Comparison of ENCODE assay signal across 8 cellular contexts in the genomic region with DNA sequence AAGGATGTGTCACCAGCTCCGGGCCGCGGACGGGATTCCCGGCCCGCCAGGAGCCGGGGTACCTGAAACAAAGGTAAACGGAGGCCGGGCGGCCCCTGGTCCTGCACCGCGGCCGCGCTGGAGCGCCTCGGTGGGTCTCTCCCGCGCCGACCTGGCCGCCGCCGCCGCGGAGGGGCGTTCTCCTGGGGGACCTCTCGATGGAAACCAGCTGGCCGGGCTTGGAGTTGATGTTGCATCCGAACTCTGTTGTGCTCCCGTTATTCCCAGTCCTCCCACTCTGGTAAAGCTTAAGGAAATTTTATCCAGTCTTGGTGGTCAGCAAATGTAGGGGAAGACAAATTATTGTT. TPM values are rescaled to one million over a fixed set of nuclear protein-coding genes. Genes with fewer than 3 reads are reported as not detected.
DNase-seq lines count a peak whose midpoint lies in the region; ATAC-seq and TF ChIP-seq lines count a peak whose summit lies in the region.

No MANE protein-coding gene starts in this region.

- DNase-seq in AG09309 (ENCODE audit: low read depth): no peak
- no peak for DNase-seq in Peyer's patch
- no peak for DNase-seq in epithelial cell of prostate (ENCODE audit: low read depth, low spot score)
- no peak for DNase-seq in natural killer cell treated with Interleukin-12 subunit alpha and Interleukin-12 subunit beta and Interleukin-15 and Interleukin-18, amount 100 ng/mL, for 72 hours (ENCODE audit: low spot score)
- no peak for DNase-seq in RPMI8226

- ATAC-seq in GM21367 (IDR thresholded peaks at IDR 0.05; ENCODE audit: unreplicated experiment) (peak; percentile 9), HG03095 (IDR thresholded peaks at IDR 0.05; ENCODE audit: unreplicated experiment) (no peak), GM18505 (IDR thresholded peaks at IDR 0.05; ENCODE audit: unreplicated experiment) (no peak)
- ATAC-seq in natural killer cell treated with Interleukin-12 subunit alpha and Interleukin-12 subunit beta and Interleukin-15 and Interleukin-18, amount 100 ng/mL, for 72 hours: no peak

- H3K9me3 ChIP-seq in Peyer's patch: no peaks in the 10 kb centered on the region

- no peak overlapping the region for H3K27ac Mint-ChIP-seq in natural killer cell treated with Interleukin-12 subunit alpha and Interleukin-12 subunit beta and Interleukin-15 and Interleukin-18, amount 100 ng/mL, for 72 hours

- no peaks in the 10 kb centered on the region for H3K36me3 ChIP-seq in Peyer's patch

- H3K4me1 ChIP-seq in Peyer's patch: peaks cover 0 to 22% (median 4%) of the 10 kb centered on the region in 4 donors

- no peak for TF ChIP-seq POLR2A in Peyer's patch (IDR thresholded peaks at IDR 0.05)
- TF ChIP-seq POLR2A in GM18505 (IDR thresholded peaks at IDR 0.05; ENCODE audit: borderline replicate concordance, extremely low read depth, insufficient read depth, insufficient read length): no peak

- H3K4me1 Mint-ChIP-seq in natural killer cell treated with Interleukin-12 subunit alpha and Interleukin-12 subunit beta and Interleukin-15 and Interleukin-18, amount 100 ng/mL, for 72 hours (ENCODE audit: low read depth in 2 of 2): peaks cover 7 to 12% of the 10 kb centered on the region in 2 donors

- H3K4me3 Mint-ChIP-seq in natural killer cell treated with Interleukin-12 subunit alpha and Interleukin-12 subunit beta and Interleukin-15 and Interleukin-18, amount 100 ng/mL, for 72 hours: peak overlapping the region; percentile 80

- H3K36me3 Mint-ChIP-seq in natural killer cell treated with Interleukin-12 subunit alpha and Interleukin-12 subunit beta and Interleukin-15 and Interleukin-18, amount 100 ng/mL, for 72 hours: no peaks in the 10 kb centered on the region

- TF ChIP-seq CTCF in AG09309 (IDR thresholded peaks at IDR 0.05; ENCODE audit: control insufficient read depth, insufficient read depth, low read depth, low read length, missing control alignments) (no peak), Peyer's patch (IDR thresholded peaks at IDR 0.05) (no peak)

- H3K27me3 ChIP-seq in Peyer's patch: no peaks in the 10 kb centered on the region

- H3K27ac ChIP-seq in Peyer's patch (peak overlapping the region; percentile 66 to 92 (median 86)), epithelial cell of prostate (peak overlapping the region; percentile 82)

- peaks cover 8% of the 10 kb centered on the region for H3K9me3 Mint-ChIP-seq in natural killer cell treated with Interleukin-12 subunit alpha and Interleukin-12 subunit beta and Interleukin-15 and Interleukin-18, amount 100 ng/mL, for 72 hours

- H3K27me3 Mint-ChIP-seq in natural killer cell treated with Interleukin-12 subunit alpha and Interleukin-12 subunit beta and Interleukin-15 and Interleukin-18, amount 100 ng/mL, for 72 hours: peaks cover 15 to 39% of the 10 kb centered on the region in 2 donors

- H3K4me3 ChIP-seq in AG09309 (ENCODE audit: control insufficient read depth, low read depth, low read length) (peak overlapping the region; percentile 78), Peyer's patch (peak overlapping the region; percentile 51 to 80 (median 70))

RNA-seq across cellular contexts. Expression of a gene that starts 0.8 kb away (rescaled TPM):
- total RNA-seq in Peyer's patch: 10 to 100 TPM in 3 of 4 donors, 1 to 10 TPM in 1; 6.6 to 27.1 (median 21.9) TPM
- under 1 TPM; 0.11 to 0.24 TPM for total RNA-seq in natural killer cell treated with Interleukin-12 subunit alpha and Interleukin-12 subunit beta and Interleukin-15 and Interleukin-18, amount 100 ng/mL, for 72 hours

Comparison
In these comparisons a context has a peak if more than half of its experiments do, and no peak if none do; other contexts are left out.
1. RNA of a gene that starts 0.8 kb away (total RNA-seq): 6.6 to 27.1 TPM in Peyer's patch; 0.11 to 0.24 TPM in natural killer cell treated with Interleukin-12 subunit alpha and Interleukin-12 subunit beta and Interleukin-15 and Interleukin-18, amount 100 ng/mL, for 72 hours; every median in the first group is over 4 times any median in the second.